26 cellular contexts compared by ENCODE assay signal in the genomic region with DNA sequence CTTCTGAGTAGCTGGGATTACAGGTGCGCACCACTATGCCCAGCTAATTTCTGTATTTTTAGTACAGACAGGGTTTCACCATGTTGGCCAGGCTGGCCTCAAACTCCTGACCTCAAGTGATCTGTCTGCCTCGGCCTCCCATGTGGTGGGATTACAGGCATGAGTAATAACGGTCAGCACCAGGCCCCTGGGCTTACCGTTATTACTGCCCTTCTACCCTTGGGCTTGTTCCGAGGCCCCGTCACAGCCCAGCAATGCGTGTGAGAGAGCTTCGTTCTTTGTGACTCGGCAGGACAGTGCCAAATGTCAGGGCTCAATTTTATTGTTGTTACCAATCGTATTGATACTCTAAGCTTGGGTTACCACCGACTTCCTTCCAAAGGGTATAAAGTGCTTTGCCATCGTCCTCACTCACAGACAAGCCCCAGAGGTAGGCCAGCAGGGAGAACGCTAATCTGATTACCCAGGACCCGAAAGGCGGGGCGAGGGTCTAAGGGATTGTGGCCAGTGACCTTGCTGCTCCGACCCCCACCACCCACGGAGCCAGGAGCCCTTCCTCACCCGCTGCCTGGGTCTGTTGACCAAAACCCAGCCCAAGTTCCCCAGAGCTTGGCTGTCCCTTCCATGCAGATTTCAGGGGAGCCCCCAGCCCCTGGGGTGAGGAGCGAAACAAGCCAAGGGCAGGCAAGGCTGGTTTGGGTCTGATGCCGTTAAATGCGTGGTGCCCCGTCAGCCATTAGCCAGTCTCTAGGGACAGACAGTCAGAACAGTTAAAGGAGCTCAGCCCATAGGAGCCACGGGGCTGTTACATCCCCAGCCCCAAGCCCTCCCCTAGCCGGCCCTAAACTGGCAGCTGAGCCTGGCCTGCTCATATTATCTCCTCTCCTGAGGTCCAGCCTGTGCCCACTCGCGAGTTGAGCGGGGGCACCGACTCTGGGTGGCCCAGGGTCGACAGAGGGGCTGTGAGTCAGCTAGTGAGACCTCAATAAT.
"Had no signal": no experiment of that assay in that cellular context is flagged by ENCODE, and none has a peak within 500 bp of the region (broad histone marks: within the 10 kb centered on the region; RNA-seq: fewer than 3 reads in every experiment).

No MANE protein-coding gene starts in this region.

- H3K4me1 ChIP-seq: adrenal gland, esophagus muscularis mucosa, pancreas had no signal

- H3K4me3 ChIP-seq: adrenal gland, dorsolateral prefrontal cortex, esophagus muscularis mucosa, lung, pancreas had no signal

- FAIRE-seq: astrocyte, colon, frontal cortex, kidney, pancreas, TTC549 had no signal

- H3K27me3 ChIP-seq: adrenal gland, neutrophil, pancreas had no signal

- H3K9me3 ChIP-seq: adrenal gland, esophagus muscularis mucosa, neutrophil, pancreas had no signal

- H3K9me3 Mint-ChIP-seq: central memory CD8-positive, alpha-beta T cell had no signal

- H3K4me3 Mint-ChIP-seq: activated CD8-positive, alpha-beta T cell treated with anti-CD3 and anti-CD28 coated beads, Interleukin-2, amount 10 ng/mL, durations not matched to agents 7 days and 5 days; activated naive CD8-positive, alpha-beta T cell; activated T-helper 17 cell treated with anti-CD3 and anti-CD28 coated beads, Interleukin-2, amount 50 U/mL, for 72 hours; central memory CD8-positive, alpha-beta T cell; mesothelial cell of epicardium; naive thymus-derived CD8-positive, alpha-beta T cell had no signal

- ATAC-seq: activated CD8-positive, alpha-beta T cell treated with anti-CD3 and anti-CD28 coated beads, Interleukin-2, amount 10 ng/mL, durations not matched to agents 7 days and 5 days; activated T-helper 17 cell treated with anti-CD3 and anti-CD28 coated beads, Interleukin-2, amount 50 U/mL, for 72 hours; naive thymus-derived CD8-positive, alpha-beta T cell; pancreas; sciatic nerve; stimulated activated naive CD8-positive, alpha-beta T cell treated with anti-CD3 and anti-CD28 coated beads, Interleukin-15, Interleukin-2, amounts not matched to agents 100 U/mL and 50 U/mL, for 24 hours had no signal

- H3K36me3 ChIP-seq: adrenal gland, esophagus muscularis mucosa, neutrophil, pancreas had no signal

- H3K27ac Mint-ChIP-seq: activated CD8-positive, alpha-beta T cell treated with anti-CD3 and anti-CD28 coated beads, Interleukin-2, amount 10 ng/mL, durations not matched to agents 7 days and 5 days; activated naive CD8-positive, alpha-beta T cell; activated T-helper 17 cell treated with anti-CD3 and anti-CD28 coated beads, Interleukin-2, amount 50 U/mL, for 72 hours; mesothelial cell of epicardium; naive thymus-derived CD8-positive, alpha-beta T cell had no signal

- H3K4me1 Mint-ChIP-seq: activated T-helper 17 cell treated with anti-CD3 and anti-CD28 coated beads, Interleukin-2, amount 50 U/mL, for 72 hours; central memory CD8-positive, alpha-beta T cell; mesothelial cell of epicardium; naive thymus-derived CD8-positive, alpha-beta T cell had no signal

- H3K27ac ChIP-seq: adrenal gland, dorsolateral prefrontal cortex, esophagus muscularis mucosa, neutrophil, pancreas had no signal

- H3K36me3 Mint-ChIP-seq: activated naive CD8-positive, alpha-beta T cell; mesothelial cell of epicardium; naive thymus-derived CD8-positive, alpha-beta T cell had no signal

- DNase-seq: activated CD4-positive, alpha-beta T cell treated with anti-CD3 and anti-CD28 coated beads for 1 hour; activated CD4-positive, alpha-beta T cell treated with anti-CD3 and anti-CD28 coated beads, Interleukin-2, amount 50 U/mL, for 1 hour; activated CD8-positive, alpha-beta T cell treated with anti-CD3 and anti-CD28 coated beads, Interleukin-2, amount 10 ng/mL, durations not matched to agents 7 days and 5 days; activated naive CD4-positive, alpha-beta T cell; activated T-cell treated with anti-CD3 and anti-CD28 coated beads, Interleukin-2, amount 50 U/mL, for 1 hour; adrenal gland; dorsolateral prefrontal cortex; head of caudate nucleus; kidney; pancreas; stimulated activated CD4-positive, alpha-beta T cell treated with anti-CD3 and anti-CD28 coated beads, Interleukin-2, amount 100 ng/mL, for 48 hours; stimulated activated naive CD8-positive, alpha-beta T cell treated with anti-CD3 and anti-CD28 coated beads, Interleukin-15, Interleukin-2, amounts not matched to agents 100 U/mL and 50 U/mL, for 24 hours; T-helper 1 cell had no signal

- H3K27me3 Mint-ChIP-seq: activated naive CD8-positive, alpha-beta T cell; activated T-helper 17 cell treated with anti-CD3 and anti-CD28 coated beads, Interleukin-2, amount 50 U/mL, for 72 hours; central memory CD8-positive, alpha-beta T cell had no signal
